ENCODE assay signal across 8 cellular contexts in genomic region chr19:14249012-14249754, GRCh38. TPM values are rescaled to one million over a fixed set of nuclear protein-coding genes. Genes with fewer than 3 reads are reported as not detected.
DNase-seq lines count a peak whose midpoint lies in the region; ATAC-seq, FAIRE-seq and TF ChIP-seq lines count a peak whose summit lies in the region.
"Not testable (repeated sequence)": the region's sequence is repeated elsewhere in the genome, so short reads cannot be mapped to it uniquely, and the experiment has no call there.

No MANE protein-coding gene starts in this region.

- not testable (repeated sequence) for TF ChIP-seq CTCF in AG04449 (IDR thresholded peaks at IDR 0.05; ENCODE audit: insufficient read depth, low read length, missing control alignments); H9 (conservative IDR thresholded peaks at IDR 0.05); K562 (IDR thresholded peaks at IDR 0.05 in 2 of 3, conservative IDR thresholded peaks at IDR 0.05 in 1 of 3; ENCODE audit: insufficient read depth in 2 of 3, low read depth in 1 of 3, low read length in 3 of 3)

- not testable (repeated sequence) for H3K4me1 ChIP-seq in H9 (ENCODE audit: insufficient read depth, low read length); mucosa of stomach (ENCODE audit: control insufficient read depth, insufficient read depth, low read length)
- peaks cover 0 to 18% of the 10 kb centered on the region in 2 experiments; a peak in 2 of 5 replicates for H3K4me1 ChIP-seq in K562 (replicated peaks in 1 of 2; ENCODE audit: control insufficient read depth in 2 of 2, insufficient read depth in 2 of 2, low read length in 2 of 2)

- not testable (repeated sequence) for H2BK5ac ChIP-seq in H9 (ENCODE audit: insufficient read length, low read length)

- peak overlapping the region; percentile 93 for H2BK120ac ChIP-seq in H9 (ENCODE audit: low read depth, low read length, poor library complexity, severe bottlenecking)

- peak overlapping the region; percentile 95 for H3K18ac ChIP-seq in H9 (ENCODE audit: insufficient read length, low read depth, low read length)

- not testable (repeated sequence) for H3K23me2 ChIP-seq in H9 (ENCODE audit: insufficient read length, low read depth, low read length, poor library complexity, severe bottlenecking)

- H3K4me2 ChIP-seq in H9 (ENCODE audit: insufficient read depth, insufficient read length, low read length) (peak overlapping the region; percentile 66), K562 (ENCODE audit: insufficient read depth, low read length) (peak overlapping the region; percentile 29; the same call in 1 of the 2 replicates)

- H4K20me1 ChIP-seq in H9 (ENCODE audit: control insufficient read depth, insufficient read depth, insufficient read length); K562 (replicated peaks; ENCODE audit: control insufficient read depth, insufficient read depth, low read length): not testable (repeated sequence)

- H3K9me1 ChIP-seq in K562 (ENCODE audit: control insufficient read depth, insufficient read depth, low read length), result not testable (repeated sequence)

- H2BK15ac ChIP-seq in H9 (ENCODE audit: low read depth, low read length), result not testable (repeated sequence)

- ATAC-seq in activated CD4-positive, alpha-beta T cell treated with anti-CD3 and anti-CD28 coated beads for 36 hours, result peak; percentile 47
- peak; percentile 50 for ATAC-seq in K562

- H3K9me3 Mint-ChIP-seq in H9; activated CD4-positive, alpha-beta T cell treated with anti-CD3 and anti-CD28 coated beads for 36 hours (ENCODE audit: low read depth): not testable (repeated sequence)

- CTCF ChIA-PET in AG04449 (lab: Yijun Ruan, JAX), result not testable (repeated sequence)
- CTCF ChIA-PET in activated CD4-positive, alpha-beta T cell treated with anti-CD3 and anti-CD28 coated beads for 36 hours (lab: Charles Lee), result interaction anchor here (1.0 kb wide), 1 partner anchor 231 kb away, joined by 4 read pairs; no protein-coding TSS in a partner anchor
- CTCF ChIA-PET in K562 (lab: Yijun Ruan, JAX; ENCODE audit: low intra/inter-chr PET ratio), result interaction anchor here (0.6 kb wide), 1 partner anchor 185 kb away, joined by 3 read pairs; no protein-coding TSS in a partner anchor

- not testable (repeated sequence) for H3K79me1 ChIP-seq in H9 (ENCODE audit: insufficient read depth, low read depth, low read length, poor library complexity, severe bottlenecking)

- H3K9ac ChIP-seq in H9 (ENCODE audit: extremely low read depth, insufficient read length, low read length), result not testable (repeated sequence)
- H3K9ac ChIP-seq in K562 (ENCODE audit: insufficient read depth in 1 of 2, low read depth in 2 of 2, low read length in 2 of 2) (peak overlapping the region in 1 of 2 experiments; percentile 20; a peak in 1 of 4 replicates), mucosa of stomach (ENCODE audit: low read length) (peak overlapping the region; percentile 65)

- H4K5ac ChIP-seq in H9 (ENCODE audit: insufficient read length, low read depth, low read length), result not testable (repeated sequence)

- H4K8ac ChIP-seq in H9 (replicated peaks; ENCODE audit: insufficient read length, low read depth, low read length), result not testable (repeated sequence)

- FAIRE-seq in K562 (lab: Jason Lieb, UNC), result not testable (repeated sequence)

- H3K36me3 ChIP-seq in K562 (ENCODE audit: control insufficient read depth, insufficient read depth, low read length); mucosa of stomach (ENCODE audit: control insufficient read depth, insufficient read depth, low read length): not testable (repeated sequence)

- H3K27ac Mint-ChIP-seq in H9, result peak overlapping the region; percentile 81 to 95 (median 82); a peak in 6 of 7 replicates
- peak overlapping the region; percentile 51 for H3K27ac Mint-ChIP-seq in activated CD4-positive, alpha-beta T cell treated with anti-CD3 and anti-CD28 coated beads for 36 hours

- not testable (repeated sequence) for H3K56ac ChIP-seq in H9 (ENCODE audit: insufficient read length, low read depth, low read length)

- H2BK20ac ChIP-seq in H9 (ENCODE audit: low read depth, low read length, poor library complexity, severe bottlenecking), result not testable (repeated sequence)

- H3K36me3 Mint-ChIP-seq in H9 (ENCODE audit: insufficient read depth in 1 of 3, low read depth in 3 of 3); activated CD4-positive, alpha-beta T cell treated with anti-CD3 and anti-CD28 coated beads for 36 hours (ENCODE audit: low read depth): not testable (repeated sequence)

- in situ Hi-C loops in K562 (cut with MboI), result not testable (repeated sequence)

- peak overlapping the region; percentile 92; the same call in 1 of the 2 replicates for H3K14ac ChIP-seq in H9 (ENCODE audit: insufficient read depth, low read length)

- peaks cover 15 to 16% of the 10 kb centered on the region in 2 experiments for H3K4me1 Mint-ChIP-seq in H9
- H3K4me1 Mint-ChIP-seq in activated CD4-positive, alpha-beta T cell treated with anti-CD3 and anti-CD28 coated beads for 36 hours, result not testable (repeated sequence)

- H3K9me3 ChIP-seq in H9 (ENCODE audit: control insufficient read depth, low read depth, low read length); K562 (replicated peaks; ENCODE audit: control insufficient read depth, insufficient read depth, low read depth, low read length); mucosa of stomach (ENCODE audit: control insufficient read depth, low read length): not testable (repeated sequence)

- not testable (repeated sequence) for H3K4ac ChIP-seq in H9 (ENCODE audit: low read depth, low read length)

- TF ChIP-seq EP300 in K562 (IDR thresholded peaks at IDR 0.05; ENCODE audit: low read length), result not testable (repeated sequence)

- TF ChIP-seq RAD21 in K562 (CRISPR knock-in tag; conservative IDR thresholded peaks at IDR 0.05 in 1 of 2, IDR thresholded peaks at IDR 0.05 in 1 of 2), result not testable (repeated sequence)

- H3K27ac ChIP-seq in H9 (ENCODE audit: insufficient read length, low read depth, low read length), result peak overlapping the region; percentile 29
- H3K27ac ChIP-seq in K562 (ENCODE audit: extremely low read depth, low read depth, low read length), result not testable (repeated sequence)

- H3K4me3 ChIP-seq in AG04449 (ENCODE audit: low read depth, low read length) (peak overlapping the region; percentile 49), K562 (peak overlapping the region; percentile 14; the same call in 1 of the 2 replicates)
- H3K4me3 ChIP-seq in mucosa of stomach (ENCODE audit: low read length), result not testable (repeated sequence)

- not testable (repeated sequence) for H2BK12ac ChIP-seq in H9 (ENCODE audit: insufficient read length, low read depth, low read length)

- H3K4me3 Mint-ChIP-seq in H9, result peak overlapping the region; percentile 62 to 81
- H3K4me3 Mint-ChIP-seq in activated CD4-positive, alpha-beta T cell treated with anti-CD3 and anti-CD28 coated beads for 36 hours, result peak overlapping the region; percentile 46

- intact Hi-C loops in activated CD4-positive, alpha-beta T cell treated with anti-CD3 and anti-CD28 coated beads for 36 hours (cut with DNase I, micrococcal nuclease); K562 (cut with micrococcal nuclease); head of caudate nucleus (cut with DNase I): not testable (repeated sequence)

- TF ChIP-seq POLR2A in K562 (conservative IDR thresholded peaks at IDR 0.05), result not testable (repeated sequence)

- H3K23ac ChIP-seq in H9 (ENCODE audit: insufficient read length, low read depth, low read length), result not testable (repeated sequence)

- H3K27me3 ChIP-seq in H9 (ENCODE audit: insufficient read depth, low read length); K562 (ENCODE audit: control insufficient read depth in 2 of 2, insufficient read depth in 2 of 2, low read length in 2 of 2); mucosa of stomach (ENCODE audit: control insufficient read depth, insufficient read depth, low read length): not testable (repeated sequence)

- WGBS in H9 (ENCODE audit: extremely low coverage, insufficient read length, low lambda C conversion rate), result no CpG with 5 or more reads among the region's 39 CpGs
- 3% methylated on average over 11 of the region's 39 CpGs for WGBS in K562 (ENCODE audit: insufficient coverage, low coverage, missing lambda C conversion rate)

- H3K79me2 ChIP-seq in H9 (ENCODE audit: insufficient read depth, low read length); K562 (ENCODE audit: control insufficient read depth, insufficient read depth, low read length): not testable (repeated sequence)

- not testable (repeated sequence) for DNase-seq in AG04449 (ENCODE audit: low read depth, low spot score)
- peak; percentile 79 for DNase-seq in H9
- DNase-seq in NCI-H526 (lab: John Stamatoyannopoulos, UW), result peak; percentile 12 to 51
- DNase-seq in activated CD4-positive, alpha-beta T cell treated with anti-CD3 and anti-CD28 coated beads for 36 hours, result peak; percentile 34
- peak in 2 of 4 experiments; percentile 11 to 13 for DNase-seq in K562 (ENCODE audit: extremely low read depth in 1 of 4, low spot score in 3 of 4)
- DNase-seq in head of caudate nucleus, result peak in 41 of 42 donors; percentile 20 to 83 (median 62)
- peak in 3 of 4 experiments; percentile 7 to 13 (median 11) for DNase-seq in stimulated activated CD4-positive, alpha-beta T cell treated with anti-CD3 and anti-CD28 coated beads, Interleukin-1b, Interleukin-23, amount 100 ng/mL, for 24 hours (ENCODE audit: low read depth in 4 of 4, low spot score in 1 of 4)

- not testable (repeated sequence) for H4K91ac ChIP-seq in H9 (ENCODE audit: insufficient read length, low read depth, low read length)

- H3T11ph ChIP-seq in H9 (ENCODE audit: low read length), result not testable (repeated sequence)

- peaks cover 10% of the 10 kb centered on the region for H3K27me3 Mint-ChIP-seq in H9 (ENCODE audit: low read depth)
- H3K27me3 Mint-ChIP-seq in activated CD4-positive, alpha-beta T cell treated with anti-CD3 and anti-CD28 coated beads for 36 hours, result not testable (repeated sequence)

- not testable (repeated sequence) for BruUV-seq in K562 (replicated peaks; lab: Mats Ljungman, UMichigan)

- H2AFZ ChIP-seq in H9 (ENCODE audit: low read length), result not testable (repeated sequence)
- H2AFZ ChIP-seq in K562 (ENCODE audit: low read depth, low read length), result peak overlapping the region; percentile 77

- POLR2A ChIA-PET in AG04449 (lab: Yijun Ruan, JAX), result interaction anchor here (0.6 to 0.7 kb wide), 2 partner anchors 56 to 402 kb away, joined by 3 read pairs; no protein-coding TSS in a partner anchor
- POLR2A ChIA-PET in activated CD4-positive, alpha-beta T cell treated with anti-CD3 and anti-CD28 coated beads for 36 hours (lab: Charles Lee); K562 (lab: Yijun Ruan, JAX): not testable (repeated sequence)

- H2AK5ac ChIP-seq in H9 (ENCODE audit: insufficient read length, low read length), result not testable (repeated sequence)

RNA-seq across cellular contexts. Expression of gene ADGRL1, which starts 43.2 kb away (rescaled TPM):
- total RNA-seq in H9 (2021), result 116 and 117 TPM in 2 replicates
- 10 to 100 TPM; 20.8 to 23.5 TPM for total RNA-seq in activated CD4-positive, alpha-beta T cell treated with anti-CD3 and anti-CD28 coated beads for 36 hours
- total RNA-seq in K562 (2011; cell fraction: chromatin; rRNA removed; ENCODE audit: low replicate concordance), result 52.8 and 150 TPM in 2 replicates
- 73.8 and 77.4 TPM in 2 replicates for total RNA-seq in K562 (2011; cell fraction: nucleolus; rRNA removed)
- total RNA-seq in K562 (2011; cell fraction: nucleoplasm; rRNA removed), result 64.1 and 80.0 TPM in 2 replicates
- 10.9 TPM in 2 replicates for total RNA-seq in K562 (2014; rRNA removed)
- total RNA-seq in K562 (2014; rRNA removed; fragmentation: Illumina TruSeq; extraction: Trizol), result 2.8 and 3.3 TPM in 2 replicates
- 6.7 and 7.6 TPM in 2 replicates for total RNA-seq in K562 (2015; rRNA removed; fragmentation: Illumina TruSeq; extraction: Trizol)
- 33.2 and 37.0 TPM in 2 replicates for total RNA-seq in K562 (2021)
- 8.6 and 14.7 TPM in 2 replicates for polyA plus RNA-seq in K562 (2011; rRNA removed)
- polyA plus RNA-seq in K562 (2011; cell fraction: cytosol; rRNA removed), result 10.0 and 19.9 TPM in 2 replicates
- 50.7 and 75.0 TPM in 2 replicates for polyA plus RNA-seq in K562 (2011; cell fraction: nucleus; rRNA removed)
- 12.4 and 16.3 TPM in 2 replicates for polyA plus RNA-seq in K562 (2012)
- polyA plus RNA-seq in K562 (2014; fragmentation: Illumina TruSeq; extraction: Trizol), result 10.8 and 16.6 TPM in 2 replicates
- under 1 TPM; 0.14 to 0.27 TPM for polyA plus RNA-seq in K562 (2014; fragmentation: Nextera tagmentation; extraction: Ambion mirVana)
- polyA plus RNA-seq in K562 (2014; rRNA removed), result 12.6 and 20.3 TPM in 2 replicates
- polyA minus RNA-seq in K562 (2011; rRNA and poly(A)+ RNA removed), result 9.3 and 13.3 TPM in 2 replicates
- polyA minus RNA-seq in K562 (2011; cell fraction: cytosol; rRNA and poly(A)+ RNA removed), result 31.3 and 46.7 TPM in 2 replicates
- polyA minus RNA-seq in K562 (2011; cell fraction: nucleus; rRNA and poly(A)+ RNA removed), result 17.5 and 24.1 TPM in 2 replicates
